1 cellular context compared by ENCODE assay signal in the genomic region with DNA sequence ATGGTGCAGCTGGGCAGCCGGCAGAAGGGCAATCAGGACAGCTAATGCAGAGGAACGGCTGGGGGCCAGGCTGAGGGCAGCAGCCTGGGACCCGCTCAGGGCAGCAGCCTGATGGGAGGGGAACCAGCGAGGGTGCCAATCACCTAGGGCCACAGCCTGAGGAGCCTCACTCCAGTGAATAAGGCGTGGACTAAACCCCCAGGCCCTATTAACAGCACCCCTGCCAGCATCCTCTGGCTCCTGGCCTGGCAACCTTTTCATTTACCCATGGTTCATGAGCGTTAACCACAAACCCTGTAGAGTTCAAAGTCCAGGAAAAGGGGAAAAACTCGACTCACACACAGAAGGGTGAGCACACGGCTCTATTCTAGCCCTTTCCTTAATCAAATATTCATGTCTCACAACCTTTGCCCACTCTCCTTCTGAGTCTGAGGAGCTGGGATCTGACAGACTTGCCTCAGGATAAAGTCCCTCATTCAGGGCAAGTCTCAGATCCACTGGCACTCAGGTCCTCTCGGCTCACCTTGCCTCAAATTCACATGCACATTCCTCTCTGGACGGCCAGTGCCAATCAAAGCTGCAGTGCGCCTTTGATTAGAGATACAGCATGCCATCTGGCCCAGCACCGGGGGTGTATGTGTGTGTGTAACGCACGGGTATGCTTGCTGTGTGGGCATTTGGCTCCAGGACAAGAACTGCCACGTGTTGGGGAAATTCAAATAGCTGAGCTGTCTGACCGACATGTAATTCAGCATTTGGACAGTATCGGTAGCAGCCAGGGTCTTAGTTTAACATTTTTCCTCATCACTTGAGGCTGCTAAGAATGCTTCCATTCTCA.
TF ChIP-seq lines count a peak whose summit lies in the region.

No MANE protein-coding gene starts in this region.

TF ChIP-seq in liver, 16 proteins besides CTCF, POLR2A, EP300 and RAD21 (continued from another document):
- TF ChIP-seq HNF4A (conservative IDR thresholded peaks at IDR 0.05) (peak; percentile 93 to 97), GABPA (IDR thresholded peaks at IDR 0.05 in 1 of 2, conservative IDR thresholded peaks at IDR 0.05 in 1 of 2) (peak in 1 of 2 donors; percentile 25), RXRA (IDR thresholded peaks at IDR 0.05) (peak; percentile 63 to 80), TAF1 (conservative IDR thresholded peaks at IDR 0.05) (no peak), FOXA2 (IDR thresholded peaks at IDR 0.05) (peak; percentile 5), EGR1 (IDR thresholded peaks at IDR 0.05; ENCODE audit: low read depth in 2 of 2) (peak; percentile 34 to 47), FOXA1 (IDR thresholded peaks at IDR 0.05) (no peak), NR2F2 (IDR thresholded peaks at IDR 0.05) (peak; percentile 23)
- TF ChIP-seq, protein P1, sequence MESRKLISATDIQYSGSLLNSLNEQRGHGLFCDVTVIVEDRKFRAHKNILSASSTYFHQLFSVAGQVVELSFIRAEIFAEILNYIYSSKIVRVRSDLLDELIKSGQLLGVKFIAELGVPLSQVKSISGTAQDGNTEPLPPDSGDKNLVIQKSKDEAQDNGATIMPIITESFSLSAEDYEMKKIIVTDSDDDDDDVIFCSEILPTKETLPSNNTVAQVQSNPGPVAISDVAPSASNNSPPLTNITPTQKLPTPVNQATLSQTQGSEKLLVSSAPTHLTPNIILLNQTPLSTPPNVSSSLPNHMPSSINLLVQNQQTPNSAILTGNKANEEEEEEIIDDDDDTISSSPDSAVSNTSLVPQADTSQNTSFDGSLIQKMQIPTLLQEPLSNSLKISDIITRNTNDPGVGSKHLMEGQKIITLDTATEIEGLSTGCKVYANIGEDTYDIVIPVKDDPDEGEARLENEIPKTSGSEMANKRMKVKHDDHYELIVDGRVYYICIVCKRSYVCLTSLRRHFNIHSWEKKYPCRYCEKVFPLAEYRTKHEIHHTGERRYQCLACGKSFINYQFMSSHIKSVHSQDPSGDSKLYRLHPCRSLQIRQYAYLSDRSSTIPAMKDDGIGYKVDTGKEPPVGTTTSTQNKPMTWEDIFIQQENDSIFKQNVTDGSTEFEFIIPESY (IDR thresholded peaks at IDR 0.05): peak; percentile 34
- TF ChIP-seq, protein P2, sequence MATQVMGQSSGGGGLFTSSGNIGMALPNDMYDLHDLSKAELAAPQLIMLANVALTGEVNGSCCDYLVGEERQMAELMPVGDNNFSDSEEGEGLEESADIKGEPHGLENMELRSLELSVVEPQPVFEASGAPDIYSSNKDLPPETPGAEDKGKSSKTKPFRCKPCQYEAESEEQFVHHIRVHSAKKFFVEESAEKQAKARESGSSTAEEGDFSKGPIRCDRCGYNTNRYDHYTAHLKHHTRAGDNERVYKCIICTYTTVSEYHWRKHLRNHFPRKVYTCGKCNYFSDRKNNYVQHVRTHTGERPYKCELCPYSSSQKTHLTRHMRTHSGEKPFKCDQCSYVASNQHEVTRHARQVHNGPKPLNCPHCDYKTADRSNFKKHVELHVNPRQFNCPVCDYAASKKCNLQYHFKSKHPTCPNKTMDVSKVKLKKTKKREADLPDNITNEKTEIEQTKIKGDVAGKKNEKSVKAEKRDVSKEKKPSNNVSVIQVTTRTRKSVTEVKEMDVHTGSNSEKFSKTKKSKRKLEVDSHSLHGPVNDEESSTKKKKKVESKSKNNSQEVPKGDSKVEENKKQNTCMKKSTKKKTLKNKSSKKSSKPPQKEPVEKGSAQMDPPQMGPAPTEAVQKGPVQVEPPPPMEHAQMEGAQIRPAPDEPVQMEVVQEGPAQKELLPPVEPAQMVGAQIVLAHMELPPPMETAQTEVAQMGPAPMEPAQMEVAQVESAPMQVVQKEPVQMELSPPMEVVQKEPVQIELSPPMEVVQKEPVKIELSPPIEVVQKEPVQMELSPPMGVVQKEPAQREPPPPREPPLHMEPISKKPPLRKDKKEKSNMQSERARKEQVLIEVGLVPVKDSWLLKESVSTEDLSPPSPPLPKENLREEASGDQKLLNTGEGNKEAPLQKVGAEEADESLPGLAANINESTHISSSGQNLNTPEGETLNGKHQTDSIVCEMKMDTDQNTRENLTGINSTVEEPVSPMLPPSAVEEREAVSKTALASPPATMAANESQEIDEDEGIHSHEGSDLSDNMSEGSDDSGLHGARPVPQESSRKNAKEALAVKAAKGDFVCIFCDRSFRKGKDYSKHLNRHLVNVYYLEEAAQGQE (IDR thresholded peaks at IDR 0.05): peak; percentile 99
- TF ChIP-seq, protein P3, sequence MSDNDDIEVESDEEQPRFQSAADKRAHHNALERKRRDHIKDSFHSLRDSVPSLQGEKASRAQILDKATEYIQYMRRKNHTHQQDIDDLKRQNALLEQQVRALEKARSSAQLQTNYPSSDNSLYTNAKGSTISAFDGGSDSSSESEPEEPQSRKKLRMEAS (IDR thresholded peaks at IDR 0.05): peak; percentile 78
